In genomic region chr15:64633332-64633731, GRCh38 we compare ENCODE assay signal across 1 cellular context.
TF ChIP-seq lines count a peak whose summit lies in the region.

No MANE protein-coding gene starts in this region.

TF ChIP-seq in K562, 482 proteins besides CTCF, POLR2A, EP300 and RAD21 (continued from another document):
- peak; percentile 40; the same call in 1 of the 2 replicates for TF ChIP-seq ZBTB40 (IDR thresholded peaks at IDR 0.05)
- TF ChIP-seq ZBTB40 (CRISPR knock-in tag; IDR thresholded peaks at IDR 0.05), result no peak
